9 cellular contexts compared by ENCODE assay signal in the genomic region with DNA sequence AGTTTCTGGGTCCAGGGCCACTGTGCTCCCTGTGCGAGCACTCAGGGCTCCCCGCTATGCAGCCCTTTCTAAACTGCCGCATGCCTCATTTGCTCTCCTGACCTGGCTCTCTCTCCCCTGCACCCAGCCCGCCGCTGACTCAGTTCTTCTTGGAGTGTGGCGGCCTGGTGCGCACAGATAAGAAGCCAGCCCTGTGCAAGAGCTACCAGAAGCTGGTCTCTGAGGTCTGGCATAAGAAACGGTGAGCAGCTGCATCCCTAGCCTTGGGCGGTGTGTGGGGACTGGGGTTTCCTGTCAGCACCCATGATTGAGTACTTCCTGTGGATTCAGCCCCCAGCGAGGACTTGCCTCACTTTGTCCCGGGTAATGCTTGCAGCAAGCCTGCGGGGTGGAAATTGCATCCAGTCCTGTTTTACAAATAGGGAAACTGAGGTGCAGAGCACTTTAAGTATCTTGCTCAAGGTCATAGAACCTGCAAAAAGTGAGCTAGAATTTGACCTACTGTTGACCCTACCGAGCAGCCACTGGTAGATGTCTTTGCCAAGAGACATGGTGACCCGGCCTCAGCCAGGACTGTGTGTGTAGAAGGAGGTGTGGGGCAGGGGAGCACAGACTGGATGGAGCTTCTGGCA. TPM values are rescaled to one million over a fixed set of nuclear protein-coding genes. Genes with fewer than 3 reads are reported as not detected.
DNase-seq lines count a peak whose midpoint lies in the region; ATAC-seq, FAIRE-seq and TF ChIP-seq lines count a peak whose summit lies in the region.
"Had no signal": no experiment of that assay in that cellular context is flagged by ENCODE, and none has a peak within 500 bp of the region (broad histone marks: within the 10 kb centered on the region; RNA-seq: fewer than 3 reads in every experiment).

No MANE protein-coding gene starts in this region.

- H3K9me3 ChIP-seq in GM12878 (replicated peaks; ENCODE audit: control insufficient read depth, insufficient read depth, low read length) = no peaks in the 10 kb centered on the region

- H3K4me1 ChIP-seq in GM12878 (ENCODE audit: control insufficient read depth, insufficient read depth, low read length) (peaks cover 5% of the 10 kb centered on the region), GM23338 (ENCODE audit: insufficient read depth) (no peaks in the 10 kb centered on the region)

- H3K4me3 Mint-ChIP-seq in T-helper 2 cell treated with Interferon-gamma antibody and Interleukin-4, amounts not matched to agents 5 μg/mL and 100 μg/mL, for 36 hours = peak overlapping the region; percentile 69
- H3K4me3 Mint-ChIP-seq in GM23338 = no peak overlapping the region

- H3K9me2 ChIP-seq in GM23338 (ENCODE audit: insufficient read depth) = no peaks in the 10 kb centered on the region

- no peak for TF ChIP-seq RAD21 in GM12878 (IDR thresholded peaks at IDR 0.05; ENCODE audit: insufficient read depth, low read depth, low read length)

- CTCF ChIA-PET in GM12878 (lab: Yijun Ruan, JAX) = interaction anchor here (0.6 kb wide), 1 partner anchor 817 kb away, joined by 5 read pairs; no protein-coding TSS in a partner anchor

- peak; percentile 86 for DNase-seq in T-helper 2 cell treated with Interferon-gamma antibody and Interleukin-4, amounts not matched to agents 5 μg/mL and 100 μg/mL, for 36 hours (ENCODE audit: low spot score)
- DNase-seq in GM12878 (ENCODE audit: low read depth, low spot score) (no peak), frontal cortex (ENCODE audit: low spot score in 2 of 2) (no peak), globus pallidus (ENCODE audit: low spot score) (no peak), GM23338 (ENCODE audit: low spot score) (no peak), D721Med (ENCODE audit: insufficient read length, low spot score) (no peak)
- DNase-seq in stimulated activated CD4-positive, alpha-beta T cell treated with anti-CD3 and anti-CD28 coated beads, Interleukin-4, amount 100 ng/mL, for 1 hour = peak; percentile 58

- peaks cover 58% of the 10 kb centered on the region for H3K4me1 Mint-ChIP-seq in T-helper 2 cell treated with Interferon-gamma antibody and Interleukin-4, amounts not matched to agents 5 μg/mL and 100 μg/mL, for 36 hours (ENCODE audit: low read depth)
- H3K4me1 Mint-ChIP-seq in GM23338 = no peaks in the 10 kb centered on the region

- RAD21 ChIA-PET in GM12878 (lab: Charles Lee; ENCODE audit: unreplicated experiment) = no interaction called here

- intact Hi-C loops in GM12878 (cut with micrococcal nuclease; ENCODE audit: unreplicated experiment) = no loop called here

- TF ChIP-seq EP300 in GM12878 (IDR thresholded peaks at IDR 0.05; ENCODE audit: borderline replicate concordance in 1 of 2, control insufficient read depth in 1 of 2, low read depth in 2 of 2, low read length in 2 of 2) = no peak

- TF ChIP-seq POLR2A in GM12878 (IDR thresholded peaks at IDR 0.05; ENCODE audit: low read depth, low read length) = no peak

- BruUV-seq in GM12878 (replicated peaks; lab: Mats Ljungman, UMichigan) = no TSS peak

- H3K27me3 ChIP-seq in GM12878 (replicated peaks in 1 of 2; ENCODE audit: control insufficient read depth in 2 of 2, insufficient read depth in 2 of 2, low read length in 1 of 2) = no peaks in the 10 kb centered on the region
- H3K27me3 ChIP-seq in GM23338 (ENCODE audit: insufficient read depth) = no peaks in the 10 kb centered on the region

- no peaks in the 10 kb centered on the region for H4K20me1 ChIP-seq in GM12878 (ENCODE audit: control insufficient read depth, insufficient read depth)
- H4K20me1 ChIP-seq in GM23338 (replicated peaks; ENCODE audit: insufficient read depth) = no peaks in the 10 kb centered on the region

- no peak overlapping the region for H2AFZ ChIP-seq in GM12878 (ENCODE audit: control insufficient read depth, low read depth, low read length)
- no peak overlapping the region for H2AFZ ChIP-seq in GM23338

- no peaks in the 10 kb centered on the region for H3K9me3 Mint-ChIP-seq in T-helper 2 cell treated with Interferon-gamma antibody and Interleukin-4, amounts not matched to agents 5 μg/mL and 100 μg/mL, for 36 hours
- no peaks in the 10 kb centered on the region; the same call in 2 of the 3 replicates for H3K9me3 Mint-ChIP-seq in GM23338

- no peaks in the 10 kb centered on the region for H3K27me3 Mint-ChIP-seq in T-helper 2 cell treated with Interferon-gamma antibody and Interleukin-4, amounts not matched to agents 5 μg/mL and 100 μg/mL, for 36 hours (ENCODE audit: low read depth)
- H3K27me3 Mint-ChIP-seq in GM23338 (ENCODE audit: insufficient read depth, low read depth, poor library complexity) = peaks cover 6% of the 10 kb centered on the region

- H3K27ac ChIP-seq in GM12878 (ENCODE audit: control insufficient read depth, insufficient read depth) = no peak overlapping the region
- no peak overlapping the region for H3K27ac ChIP-seq in GM23338 (ENCODE audit: low read depth)

- H3K9ac ChIP-seq in GM12878 (ENCODE audit: control insufficient read depth, insufficient read depth, low read length) = no peak overlapping the region

- H3F3A ChIP-seq in GM23338 (replicated peaks; ENCODE audit: low read depth) = no peaks in the 10 kb centered on the region

- SMC1A ChIA-PET in GM12878 (lab: Charles Lee; ENCODE audit: uncharacterized antibody, unreplicated experiment) = no interaction called here

- H3K27ac Mint-ChIP-seq in T-helper 2 cell treated with Interferon-gamma antibody and Interleukin-4, amounts not matched to agents 5 μg/mL and 100 μg/mL, for 36 hours = peak overlapping the region; percentile 84
- no peak overlapping the region for H3K27ac Mint-ChIP-seq in GM23338

- H3K36me3 Mint-ChIP-seq in T-helper 2 cell treated with Interferon-gamma antibody and Interleukin-4, amounts not matched to agents 5 μg/mL and 100 μg/mL, for 36 hours (ENCODE audit: low read depth) = peaks cover 64% of the 10 kb centered on the region
- H3K36me3 Mint-ChIP-seq in GM23338 (ENCODE audit: low read depth) = peaks cover 28% of the 10 kb centered on the region; the same call in 2 of the 3 replicates

- ATAC-seq in HG03354 (IDR thresholded peaks at IDR 0.05; ENCODE audit: poor library complexity, severe bottlenecking, unreplicated experiment) (peak; percentile 69), GM12878 (peak; percentile 51; the same call in 2 of the 3 replicates), GM23338 (no peak)

- no peak for FAIRE-seq in GM12878 (lab: Jason Lieb, UNC)
- FAIRE-seq in frontal cortex (lab: Jason Lieb, UNC) = no peak
- FAIRE-seq in D721Med (lab: Jason Lieb, UNC) = no peak
- FAIRE-seq: endometrium had no signal

- POLR2A ChIA-PET in GM12878 (lab: Charles Lee) = interaction anchor here (0.7 kb wide), 1 partner anchor 29 kb away, joined by 5 read pairs; no protein-coding TSS in a partner anchor

- H3K79me2 ChIP-seq in GM12878 (ENCODE audit: control insufficient read depth, insufficient read depth, low read length) = no peaks in the 10 kb centered on the region
- H3K79me2 ChIP-seq in GM23338 (replicated peaks; ENCODE audit: insufficient read depth) = no peaks in the 10 kb centered on the region

- H3K4me2 ChIP-seq in GM12878 (ENCODE audit: control insufficient read depth, insufficient read depth) (no peak overlapping the region), GM23338 (no peak overlapping the region)

- H3K36me3 ChIP-seq in GM12878 (ENCODE audit: control insufficient read depth in 2 of 2, insufficient read depth in 2 of 2, low read length in 1 of 2) (peaks cover 2 to 5% of the 10 kb centered on the region in 2 experiments; a peak in 3 of 4 replicates), GM23338 (ENCODE audit: insufficient read depth) (no peaks in the 10 kb centered on the region)

- TF ChIP-seq CTCF in GM12878 (IDR thresholded peaks at IDR 0.05 in 2 of 3, conservative IDR thresholded peaks at IDR 0.05 in 1 of 3; ENCODE audit: control insufficient read depth in 2 of 3, extremely low read depth in 1 of 3, insufficient read depth in 1 of 3, low read depth in 3 of 3, low read length in 3 of 3) (no peak), GM23338 (conservative IDR thresholded peaks at IDR 0.05; ENCODE audit: low read depth in 2 of 2) (no peak), D721Med (IDR thresholded peaks at IDR 0.05; ENCODE audit: insufficient read depth, missing control alignments) (no peak)

- H3K4me3 ChIP-seq in GM12878 (no peak overlapping the region), GM23338 (no peak overlapping the region)

- WGBS in GM12878 (ENCODE audit: insufficient coverage, insufficient replicate concordance, low lambda C conversion rate, missing lambda C conversion rate) = 59% methylated on average over 14 of the region's 14 CpGs

- in situ Hi-C loops in GM12878 (cut with MboI) = no loop called here

RNA-seq across cellular contexts. Expression of a gene that starts 27.9 kb away (rescaled TPM):
- 11.7 and 12.6 TPM in 2 replicates for total RNA-seq in GM12878 (2013; cell fraction: nucleolus; rRNA removed)
- total RNA-seq in GM12878 (2014; rRNA removed) (10.7 and 14.4 TPM in 2 replicates), GM12878 (2014; rRNA removed; fragmentation: Illumina TruSeq; extraction: Trizol) (6.4 and 7.6 TPM in 2 replicates), GM12878 (2021) (23.0 and 23.3 TPM in 2 replicates), frontal cortex (11.8 TPM)
- polyA plus RNA-seq in GM12878 (2011; ENCODE audit: low read depth) = 6.4 TPM
- polyA plus RNA-seq in GM12878 (2011; rRNA removed) (4.0 and 7.5 TPM in 2 replicates), GM12878 (2014; fragmentation: Illumina TruSeq; extraction: Trizol) (2.6 and 6.1 TPM in 2 replicates), GM12878 (2014; fragmentation: Nextera tagmentation; extraction: Ambion mirVana) (1 to 10 TPM in 1 of 2 experiments, under 1 TPM in 1; 0.66 to 1.1 TPM), GM12878 (2014; rRNA removed) (15.8 and 23.0 TPM in 2 replicates), GM12878 (2016; fragmentation: Nextera tagmentation; extraction: Ambion mirVana) (10 to 100 TPM; 22.3 to 22.9 TPM), GM23338 (2016; fragmentation: Nextera tagmentation; extraction: Ambion mirVana) (9.9 and 10.4 TPM in 2 replicates)
- polyA plus RNA-seq in GM12878 (2011; cell fraction: cytosol; rRNA removed) = 8.6 and 11.8 TPM in 2 replicates
- 79.9 and 80.0 TPM in 2 replicates for polyA plus RNA-seq in GM12878 (2011; cell fraction: nucleus; rRNA removed)
- 11.7 and 12.5 TPM in 2 replicates for polyA plus RNA-seq in GM12878 (2012)
- polyA minus RNA-seq in GM12878 (2011; rRNA and poly(A)+ RNA removed) = 6.4 and 11.9 TPM in 2 replicates
- 4.8 and 5.2 TPM in 2 replicates for polyA minus RNA-seq in GM12878 (2011; cell fraction: cytosol; rRNA and poly(A)+ RNA removed)
- 10.2 and 16.4 TPM in 2 replicates for polyA minus RNA-seq in GM12878 (2011; cell fraction: nucleus; rRNA and poly(A)+ RNA removed)
- 12.0 and 13.0 TPM in 2 replicates for total RNA-seq in GM23338 (2014; rRNA removed; shearing (Covaris generic))

RNA-seq across cellular contexts. Expression of a gene that starts 28.1 kb away (rescaled TPM):
- total RNA-seq in GM12878 (2013; cell fraction: nucleolus; rRNA removed) = 14.4 and 17.1 TPM in 2 replicates
- 32.6 and 36.7 TPM in 2 replicates for total RNA-seq in GM12878 (2014; rRNA removed)
- total RNA-seq in GM12878 (2014; rRNA removed; fragmentation: Illumina TruSeq; extraction: Trizol) = 46.2 and 54.6 TPM in 2 replicates
- total RNA-seq in GM12878 (2021) = 18.9 and 23.0 TPM in 2 replicates
- polyA plus RNA-seq in GM12878 (2011; ENCODE audit: low read depth) = 32.0 TPM
- polyA plus RNA-seq in GM12878 (2011; rRNA removed) = 41.8 and 60.7 TPM in 2 replicates
- 20.5 and 23.6 TPM in 2 replicates for polyA plus RNA-seq in GM12878 (2011; cell fraction: cytosol; rRNA removed)
- polyA plus RNA-seq in GM12878 (2011; cell fraction: nucleus; rRNA removed) = 6.5 and 9.3 TPM in 2 replicates
- polyA plus RNA-seq in GM12878 (2012) = 24.9 and 32.2 TPM in 2 replicates
- polyA plus RNA-seq in GM12878 (2014; fragmentation: Illumina TruSeq; extraction: Trizol) = 52.4 and 53.3 TPM in 2 replicates
- 10 to 100 TPM; 28.6 to 60.9 TPM for polyA plus RNA-seq in GM12878 (2014; fragmentation: Nextera tagmentation; extraction: Ambion mirVana)
- 37.5 and 40.0 TPM in 2 replicates for polyA plus RNA-seq in GM12878 (2014; rRNA removed)
- 10 to 100 TPM; 56.9 to 59.0 TPM for polyA plus RNA-seq in GM12878 (2016; fragmentation: Nextera tagmentation; extraction: Ambion mirVana)
- polyA minus RNA-seq in GM12878 (2011; rRNA and poly(A)+ RNA removed) = 8.7 and 13.1 TPM in 2 replicates
- polyA minus RNA-seq in GM12878 (2011; cell fraction: cytosol; rRNA and poly(A)+ RNA removed) = 7.4 and 14.0 TPM in 2 replicates
- polyA minus RNA-seq in GM12878 (2011; cell fraction: nucleus; rRNA and poly(A)+ RNA removed) = 3.7 and 7.0 TPM in 2 replicates
- total RNA-seq in frontal cortex = 53.8 TPM
- total RNA-seq in GM23338 (2014; rRNA removed; shearing (Covaris generic)) = 34.4 and 46.1 TPM in 2 replicates
- polyA plus RNA-seq in GM23338 (2016; fragmentation: Nextera tagmentation; extraction: Ambion mirVana) = 72.8 and 84.6 TPM in 2 replicates

RNA-seq across cellular contexts. Expression of a gene that starts 39.2 kb away (rescaled TPM):
- 43.7 and 49.9 TPM in 2 replicates for total RNA-seq in GM12878 (2013; cell fraction: nucleolus; rRNA removed)
- 27.4 and 28.1 TPM in 2 replicates for total RNA-seq in GM12878 (2014; rRNA removed)
- total RNA-seq in GM12878 (2014; rRNA removed; fragmentation: Illumina TruSeq; extraction: Trizol) = 28.9 and 29.1 TPM in 2 replicates
- 31.1 and 34.0 TPM in 2 replicates for total RNA-seq in GM12878 (2021)
- polyA plus RNA-seq in GM12878 (2011; ENCODE audit: low read depth) = 22.8 TPM
- polyA plus RNA-seq in GM12878 (2011; rRNA removed) = 44.7 and 45.4 TPM in 2 replicates
- polyA plus RNA-seq in GM12878 (2011; cell fraction: cytosol; rRNA removed) = 43.5 and 44.8 TPM in 2 replicates
- polyA plus RNA-seq in GM12878 (2011; cell fraction: nucleus; rRNA removed) = 22.0 and 25.2 TPM in 2 replicates
- 19.4 and 24.6 TPM in 2 replicates for polyA plus RNA-seq in GM12878 (2012)
- polyA plus RNA-seq in GM12878 (2014; fragmentation: Illumina TruSeq; extraction: Trizol) = 37.4 and 43.1 TPM in 2 replicates
- polyA plus RNA-seq in GM12878 (2014; fragmentation: Nextera tagmentation; extraction: Ambion mirVana) = 1 to 10 TPM; 3.2 to 8.0 TPM
- 43.3 and 45.3 TPM in 2 replicates for polyA plus RNA-seq in GM12878 (2014; rRNA removed)
- polyA plus RNA-seq in GM12878 (2016; fragmentation: Nextera tagmentation; extraction: Ambion mirVana) = 10 to 100 TPM; 60.7 to 60.8 TPM
- polyA minus RNA-seq in GM12878 (2011; rRNA and poly(A)+ RNA removed) = 32.3 and 34.5 TPM in 2 replicates
- polyA minus RNA-seq in GM12878 (2011; cell fraction: cytosol; rRNA and poly(A)+ RNA removed) = 10.9 and 14.2 TPM in 2 replicates
- 9.7 and 17.6 TPM in 2 replicates for polyA minus RNA-seq in GM12878 (2011; cell fraction: nucleus; rRNA and poly(A)+ RNA removed)
- total RNA-seq in frontal cortex = 21.6 TPM
- 33.9 and 45.7 TPM in 2 replicates for total RNA-seq in GM23338 (2014; rRNA removed; shearing (Covaris generic))
- 23.6 and 24.2 TPM in 2 replicates for polyA plus RNA-seq in GM23338 (2016; fragmentation: Nextera tagmentation; extraction: Ambion mirVana)

Comparison
In these comparisons a context has a peak if more than half of its experiments do, and no peak if none do; other contexts are left out.
1. DNase-seq: peak in T-helper 2 cell treated with Interferon-gamma antibody and Interleukin-4, amounts not matched to agents 5 μg/mL and 100 μg/mL, for 36 hours (single experiment) and stimulated activated CD4-positive, alpha-beta T cell treated with anti-CD3 and anti-CD28 coated beads, Interleukin-4, amount 100 ng/mL, for 1 hour (single experiment); none in GM12878 (single experiment), frontal cortex (0 of 2), globus pallidus (single experiment), GM23338 (single experiment) and D721Med (single experiment).